ENCODE assay signal across 24 cellular contexts in genomic region chr5:107242411-107242810, GRCh38.
DNase-seq lines count a peak whose midpoint lies in the region; ATAC-seq and TF ChIP-seq lines count a peak whose summit lies in the region.
"Had no signal": no experiment of that assay in that cellular context is flagged by ENCODE, and none has a peak within 500 bp of the region (broad histone marks: within the 10 kb centered on the region; RNA-seq: fewer than 3 reads in every experiment).

No MANE protein-coding gene starts in this region.

- no peaks in the 10 kb centered on the region for H3K36me3 Mint-ChIP-seq in WTC11
- H3K36me3 Mint-ChIP-seq in mesothelial cell of epicardium = no peaks in the 10 kb centered on the region

- TF ChIP-seq CTCF in WTC11 (IDR thresholded peaks at IDR 0.05) (no peak), gastrocnemius medialis (IDR thresholded peaks at IDR 0.05 in 4 of 5, conservative IDR thresholded peaks at IDR 0.05 in 1 of 5) (no peak), mesothelial cell of epicardium (IDR thresholded peaks at IDR 0.05; ENCODE audit: unreplicated experiment) (no peak)

- H3K4me1 ChIP-seq in gastrocnemius medialis (peaks cover 7 to 8% of the 10 kb centered on the region in 2 donors), right cardiac atrium (ENCODE audit: control insufficient read depth, insufficient read depth, low read length) (no peaks in the 10 kb centered on the region)

- TF ChIP-seq POLR2A in gastrocnemius medialis (IDR thresholded peaks at IDR 0.05) = no peak

- DNase-seq in NCI-H82 (lab: John Stamatoyannopoulos, UW) (peak; percentile 30), NCI-H82 treated with DMSO at 0.1 percent for 48 hours (lab: John Stamatoyannopoulos, UW; ENCODE audit: unreplicated experiment) (no peak), WTC11 (ENCODE audit: low spot score) (no peak), iPS-NIHi11 (ENCODE audit: low spot score) (peak; percentile 25), gastrocnemius medialis (no peak), right cardiac atrium (no peak), mesothelial cell of epicardium (ENCODE audit: low spot score in 2 of 2, unreplicated experiment in 2 of 2) (no peak)
- DNase-seq: 8988T, HFFc6, KBM-7, MM.1S, NCI-H1048, NCI-H1417 treated with DMSO at 0.1 percent for 48 hours, NCI-H187, NCI-H226, NCI-H526 treated with DMSO at 0.1 percent for 48 hours, PC-9, RPMI8226, SHP77, SW 1271 had no signal

- H3K9me3 Mint-ChIP-seq in WTC11 (peaks cover 6% of the 10 kb centered on the region; the same call in 1 of the 2 replicates), mesothelial cell of epicardium (no peaks in the 10 kb centered on the region)

- WGBS in right cardiac atrium = 74% methylated on average over 2 of the region's 2 CpGs

- H3K27ac ChIP-seq in gastrocnemius medialis (peak overlapping the region; percentile 34 to 61 (median 38)), right cardiac atrium (ENCODE audit: low read length) (no peak overlapping the region)
- H3K27ac ChIP-seq: C4-2B, HL-60, PC-9 had no signal

- no peak overlapping the region for H3K4me3 Mint-ChIP-seq in WTC11
- H3K4me3 Mint-ChIP-seq in mesothelial cell of epicardium = no peak overlapping the region
- H3K4me3 Mint-ChIP-seq: HFFc6 had no signal

- POLR2A ChIA-PET in WTC11 (lab: Charles Lee) = no interaction called here

- peak; percentile 81 for ATAC-seq in WTC11
- ATAC-seq in gastrocnemius medialis = no peak
- no peak for ATAC-seq in right cardiac atrium
- no peak for ATAC-seq in GM18519 (IDR thresholded peaks at IDR 0.05; ENCODE audit: low FRiP score, unreplicated experiment)
- ATAC-seq: HepG2 had no signal

- H3K4me3 ChIP-seq in gastrocnemius medialis = no peak overlapping the region
- H3K4me3 ChIP-seq in right cardiac atrium (ENCODE audit: low read length) = no peak overlapping the region
- H3K4me3 ChIP-seq: PC-9 had no signal

- H3K4me1 Mint-ChIP-seq in WTC11 (peaks cover 11% of the 10 kb centered on the region), mesothelial cell of epicardium (no peaks in the 10 kb centered on the region)

- H3K27me3 Mint-ChIP-seq in WTC11 (ENCODE audit: low read depth) = no peaks in the 10 kb centered on the region
- H3K27me3 Mint-ChIP-seq in mesothelial cell of epicardium (ENCODE audit: low read depth) = no peaks in the 10 kb centered on the region

- no peaks in the 10 kb centered on the region for H3K36me3 ChIP-seq in gastrocnemius medialis

- H3K27me3 ChIP-seq in gastrocnemius medialis (no peaks in the 10 kb centered on the region), right cardiac atrium (ENCODE audit: control insufficient read depth, insufficient read depth) (no peaks in the 10 kb centered on the region)

- no peaks in the 10 kb centered on the region for H3K9me3 ChIP-seq in gastrocnemius medialis
- H3K9me3 ChIP-seq in right cardiac atrium (ENCODE audit: control insufficient read depth, low read length) = no peaks in the 10 kb centered on the region

- CTCF ChIA-PET in WTC11 (lab: Charles Lee) = no interaction called here

- in situ Hi-C loops in gastrocnemius medialis (cut with MboI; ENCODE audit: low sequenced_read_pairs in 4 of 4) = loop anchor here in 1 of 4 donors (10.0 kb wide), 1 partner anchor 138 kb away; no protein-coding TSS in a partner anchor

- H3K27ac Mint-ChIP-seq in WTC11 (no peak overlapping the region), mesothelial cell of epicardium (no peak overlapping the region)
- H3K27ac Mint-ChIP-seq: HFFc6 had no signal

- intact Hi-C loops in gastrocnemius medialis (cut with DNase I; ENCODE audit: low total_unique reads) (no loop called here), right cardiac atrium (cut with DNase I) (no loop called here)

TF ChIP-seq in WTC11, 78 proteins besides CTCF, POLR2A, EP300 and RAD21:
- TF ChIP-seq SMAD3 (CRISPR knock-in tag; IDR thresholded peaks at IDR 0.05; ENCODE audit: borderline replicate concordance) (no peak), CREM (CRISPR knock-in tag; IDR thresholded peaks at IDR 0.05) (no peak)
TF ChIP-seq in WTC11: peak in this region for 0.

Comparison
In these comparisons a context has a peak if more than half of its experiments do, and no peak if none do; other contexts are left out.
1. DNase-seq: peak in NCI-H82 (single experiment) and iPS-NIHi11 (single experiment); none in NCI-H82 treated with DMSO at 0.1 percent for 48 hours (single experiment), WTC11 (single experiment), gastrocnemius medialis (0 of 2), right cardiac atrium (0 of 3) and mesothelial cell of epicardium (0 of 2).